ENCODE assay signal across 22 cellular contexts in genomic region chr17:58305626-58306025, GRCh38. TPM values are rescaled to one million over a fixed set of nuclear protein-coding genes. Genes with fewer than 3 reads are reported as not detected.
"Had no signal": no experiment of that assay in that cellular context is flagged by ENCODE, and none has a peak within 500 bp of the region (broad histone marks: within the 10 kb centered on the region; RNA-seq: fewer than 3 reads in every experiment).

No MANE protein-coding gene starts in this region.

- ATAC-seq: activated CD8-positive, alpha-beta T cell treated with anti-CD3 and anti-CD28 coated beads for 36 hours; activated T-cell treated with anti-CD3 and anti-CD28 coated beads, Interleukin-2, amount 50 U/mL, for 4 hours; T-cell had no signal

- H3K27ac ChIP-seq: left ventricle myocardium inferior, spleen, upper lobe of left lung, WERI-Rb-1 had no signal

- DNase-seq: activated CD4-positive, alpha-beta T cell treated with anti-CD3 and anti-CD28 coated beads, Interleukin-2, amount 10 ng/mL, durations not matched to agents 7 days and 5 days; activated CD8-positive, alpha-beta T cell treated with anti-CD3 and anti-CD28 coated beads for 36 hours; activated naive CD4-positive, alpha-beta T cell treated with Interleukin-2 at 50 U/mL for 16 hours; activated naive CD8-positive, alpha-beta T cell treated with anti-CD3 and anti-CD28 coated beads for 36 hours; activated T-cell treated with anti-CD3 and anti-CD28 coated beads, Interleukin-2, amount 50 U/mL, for 4 hours; cerebellar nuclear complex; cortex of kidney; foreskin fibroblast; kidney glomerular epithelial cell; left ventricle myocardium inferior; nephron progenitor cell; spleen; stimulated activated CD4-positive, alpha-beta T cell treated with anti-CD3 and anti-CD28 coated beads, Interleukin-4, amount 100 ng/mL, for 24 hours; stimulated activated naive CD4-positive, alpha-beta T cell treated with Interleukin-2 at 50 U/mL for 16 hours; T-cell; upper lobe of left lung; WERI-Rb-1 had no signal

- H3K9me3 ChIP-seq: left ventricle myocardium inferior, spleen, upper lobe of left lung had no signal

- H3K27me3 ChIP-seq: spleen, upper lobe of left lung had no signal

- H3K36me3 ChIP-seq: left ventricle myocardium inferior, upper lobe of left lung had no signal

- H3K4me1 ChIP-seq: left ventricle myocardium inferior, upper lobe of left lung had no signal

- H3K4me3 ChIP-seq: left ventricle myocardium inferior, spleen, upper lobe of left lung had no signal

RNA-seq across cellular contexts. Expression of gene MPO, which starts 24.9 kb away (rescaled TPM):
- total RNA-seq: activated CD4-positive, alpha-beta T cell treated with anti-CD3 and anti-CD28 coated beads, Interleukin-2, amount 10 ng/mL, durations not matched to agents 7 days and 5 days; activated CD8-positive, alpha-beta T cell treated with anti-CD3 and anti-CD28 coated beads for 36 hours; activated naive CD8-positive, alpha-beta T cell treated with anti-CD3 and anti-CD28 coated beads for 36 hours; activated T-cell treated with anti-CD3 and anti-CD28 coated beads, Interleukin-2, amount 50 U/mL, for 4 hours; activated T-helper 2 cell treated with anti-CD3 and anti-CD28 coated beads, Interferon-gamma antibody, Interleukin-2, Interleukin-4, amounts not matched to agents 10 μg/mL and 5 μg/mL and 100 μg/mL, durations not matched to agents 14 hours and 24 hours and 36 hours; astrocyte; epithelial cell of proximal tubule; fibroblast of lung; renal cortical epithelial cell had no signal
